Comparison of ENCODE assay signal across 33 cellular contexts in the genomic region with DNA sequence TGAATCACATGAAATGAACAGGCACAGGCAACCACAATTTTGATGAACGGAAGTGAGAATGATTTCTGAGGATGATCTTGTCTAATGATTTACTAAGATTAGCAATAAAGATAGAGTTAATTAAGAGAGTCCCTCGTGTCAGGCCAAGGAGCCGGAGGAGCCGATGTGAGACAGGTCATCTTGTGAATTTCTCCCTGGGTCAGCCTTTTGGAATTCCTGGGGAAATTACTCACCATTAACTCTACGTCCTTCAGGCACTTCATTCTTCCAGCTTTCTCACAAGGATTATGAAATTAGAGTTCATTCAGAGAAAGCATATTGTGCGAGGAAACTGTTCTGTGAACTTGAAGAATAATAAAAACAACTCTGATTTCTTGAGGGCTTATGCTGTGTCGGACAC.
DNase-seq lines count a peak whose midpoint lies in the region; ATAC-seq and TF ChIP-seq lines count a peak whose summit lies in the region.
"Had no signal": no experiment of that assay in that cellular context is flagged by ENCODE, and none has a peak within 500 bp of the region (broad histone marks: within the 10 kb centered on the region; RNA-seq: fewer than 3 reads in every experiment).

No MANE protein-coding gene starts in this region.

- WGBS in heart right ventricle, 2 donors: 80 to 85% methylated on average over 7 of the region's 7 CpGs
- WGBS in stomach, 5 donors: 82 to 87% (median 84%) methylated on average over 7 of the region's 7 CpGs
- WGBS in lower leg skin, 2 donors: 87 to 90% methylated on average over 7 of the region's 7 CpGs

- POLR2A ChIA-PET in PC-3 (lab: Charles Lee; ENCODE audit: unreplicated experiment): no interaction called here

- peak; percentile 43 for DNase-seq in Right ventricle myocardium inferior (ENCODE audit: missing footprints)
- DNase-seq in heart right ventricle: no peak
- peak; percentile 30 for DNase-seq in PC-3
- DNase-seq in fibroblast of villous mesenchyme (ENCODE audit: low read depth): peak; percentile 2
- no peak for DNase-seq in occipital lobe (lab: John Stamatoyannopoulos, UW)
- DNase-seq in chondrocyte (ENCODE audit: low spot score): no peak
- no peak for DNase-seq in stomach
- no peak for DNase-seq in lower leg skin (ENCODE audit: low spot score in 2 of 2)
- DNase-seq: 8988T; activated CD4-positive, alpha-beta T cell treated with anti-CD3 and anti-CD28 coated beads, Interleukin-2, amount 10 ng/mL, durations not matched to agents 7 days and 5 days; activated CD8-positive, alpha-beta memory T cell treated with anti-CD3 and anti-CD28 coated beads, Interleukin-2, amount 10 ng/mL, durations not matched to agents 7 days and 5 days; anterior cingulate cortex; central memory CD4-positive, alpha-beta T cell; dorsolateral prefrontal cortex; foreskin fibroblast; hypothalamus; Karpas-422; NCI-H1092; NCI-H1930; NCI-H345; NCI-H82; retina; SJCRH30; spleen; stimulated activated CD4-positive, alpha-beta T cell treated with anti-CD3 and anti-CD28 coated beads, Interleukin-4, amount 100 ng/mL, for 1 hour; stimulated activated naive CD4-positive, alpha-beta T cell treated with Interleukin-2 at 50 U/mL for 16 hours; T-helper 17 cell; thyroid gland; WERI-Rb-1 had no signal

- no peak overlapping the region for H3K4me2 ChIP-seq in PC-3 (ENCODE audit: low read length)

- peaks cover 6% of the 10 kb centered on the region for H3K36me3 Mint-ChIP-seq in chondrocyte (ENCODE audit: low read depth)
- H3K36me3 Mint-ChIP-seq: activated CD8-positive, alpha-beta memory T cell treated with anti-CD3 and anti-CD28 coated beads, Interleukin-2, amount 10 ng/mL, durations not matched to agents 7 days and 5 days; activated naive CD4-positive, alpha-beta T cell treated with anti-CD3 and anti-CD28 coated beads, Interleukin-2, amount 50 U/mL, for 24 hours; CD14-positive monocyte had no signal

- H3K36me3 ChIP-seq in heart right ventricle: no peaks in the 10 kb centered on the region
- no peaks in the 10 kb centered on the region for H3K36me3 ChIP-seq in PC-3 (ENCODE audit: low read depth, low read length)
- no peaks in the 10 kb centered on the region for H3K36me3 ChIP-seq in stomach
- H3K36me3 ChIP-seq: HAP-1, SJCRH30, spleen, thyroid gland, WERI-Rb-1 had no signal

- H3K4me3 Mint-ChIP-seq in chondrocyte (ENCODE audit: unreplicated experiment): no peak overlapping the region
- H3K4me3 Mint-ChIP-seq: activated CD4-positive, alpha-beta T cell treated with anti-CD3 and anti-CD28 coated beads, Interleukin-2, amount 10 ng/mL, durations not matched to agents 7 days and 5 days; activated CD8-positive, alpha-beta memory T cell treated with anti-CD3 and anti-CD28 coated beads, Interleukin-2, amount 10 ng/mL, durations not matched to agents 7 days and 5 days; activated naive CD4-positive, alpha-beta T cell treated with anti-CD3 and anti-CD28 coated beads, Interleukin-2, amount 50 U/mL, for 24 hours; CD14-positive monocyte; T-helper 17 cell had no signal

- no peaks in the 10 kb centered on the region for H4K20me1 ChIP-seq in PC-3 (ENCODE audit: low read length)

- ATAC-seq in Right ventricle myocardium inferior (no peak), heart right ventricle (no peak), PC-3 (no peak)
- ATAC-seq: activated CD8-positive, alpha-beta memory T cell treated with anti-CD3 and anti-CD28 coated beads, Interleukin-2, amount 10 ng/mL, durations not matched to agents 7 days and 5 days; T-helper 17 cell had no signal

- no peaks in the 10 kb centered on the region for H3K79me2 ChIP-seq in PC-3 (ENCODE audit: low read length)

- TF ChIP-seq EP300 in stomach (IDR thresholded peaks at IDR 0.05): no peak

- peaks cover 14% of the 10 kb centered on the region for H3K9me3 Mint-ChIP-seq in chondrocyte (ENCODE audit: low read depth)
- H3K9me3 Mint-ChIP-seq: activated naive CD4-positive, alpha-beta T cell treated with anti-CD3 and anti-CD28 coated beads, Interleukin-2, amount 50 U/mL, for 24 hours had no signal

- no peaks in the 10 kb centered on the region for H3K4me1 ChIP-seq in heart right ventricle
- H3K4me1 ChIP-seq in PC-3 (ENCODE audit: insufficient read depth, low read length): no peaks in the 10 kb centered on the region
- no peaks in the 10 kb centered on the region for H3K4me1 ChIP-seq in stomach
- H3K4me1 ChIP-seq: HAP-1, SJCRH30, thyroid gland had no signal

- H3K4me1 Mint-ChIP-seq in chondrocyte (ENCODE audit: low read depth): peaks cover 6% of the 10 kb centered on the region
- H3K4me1 Mint-ChIP-seq: activated CD4-positive, alpha-beta T cell treated with anti-CD3 and anti-CD28 coated beads, Interleukin-2, amount 10 ng/mL, durations not matched to agents 7 days and 5 days; activated CD8-positive, alpha-beta memory T cell treated with anti-CD3 and anti-CD28 coated beads, Interleukin-2, amount 10 ng/mL, durations not matched to agents 7 days and 5 days; activated naive CD4-positive, alpha-beta T cell treated with anti-CD3 and anti-CD28 coated beads, Interleukin-2, amount 50 U/mL, for 24 hours; CD14-positive monocyte; T-helper 17 cell had no signal

- H3K9me3 ChIP-seq in heart right ventricle (peaks cover 0 to 26% (median 14%) of the 10 kb centered on the region in 11 donors), PC-3 (ENCODE audit: low read length) (no peaks in the 10 kb centered on the region), stomach (peaks cover 0 to 18% (median 14%) of the 10 kb centered on the region in 4 donors)
- H3K9me3 ChIP-seq: HAP-1, SJCRH30, thyroid gland had no signal

- H3K27me3 Mint-ChIP-seq in chondrocyte (ENCODE audit: low read depth): peaks cover 19% of the 10 kb centered on the region
- H3K27me3 Mint-ChIP-seq: activated CD8-positive, alpha-beta memory T cell treated with anti-CD3 and anti-CD28 coated beads, Interleukin-2, amount 10 ng/mL, durations not matched to agents 7 days and 5 days had no signal

- intact Hi-C loops in Right ventricle myocardium inferior (cut with DNase I): no loop called here
- intact Hi-C loops in heart right ventricle (cut with DNase I): no loop called here
- intact Hi-C loops in PC-3 (cut with micrococcal nuclease): no loop called here
- intact Hi-C loops in stomach (cut with DNase I; ENCODE audit: low total_unique reads): no loop called here
- intact Hi-C loops in lower leg skin (cut with DNase I; ENCODE audit: low total_unique reads): no loop called here

- no peaks in the 10 kb centered on the region for H3K27me3 ChIP-seq in heart right ventricle
- H3K27me3 ChIP-seq in PC-3 (ENCODE audit: low read length): no peaks in the 10 kb centered on the region
- peaks cover 0 to 11% (median 0%) of the 10 kb centered on the region in 3 donors for H3K27me3 ChIP-seq in stomach
- H3K27me3 ChIP-seq: dorsolateral prefrontal cortex, SJCRH30, thyroid gland had no signal

- CTCF ChIA-PET in PC-3 (lab: Charles Lee): no interaction called here

- H3F3A ChIP-seq in PC-3 (ENCODE audit: low read length, unreplicated experiment): no peaks in the 10 kb centered on the region

- H3K27ac Mint-ChIP-seq in chondrocyte (ENCODE audit: unreplicated experiment): no peak overlapping the region
- H3K27ac Mint-ChIP-seq: activated CD4-positive, alpha-beta T cell treated with anti-CD3 and anti-CD28 coated beads, Interleukin-2, amount 10 ng/mL, durations not matched to agents 7 days and 5 days; activated CD8-positive, alpha-beta memory T cell treated with anti-CD3 and anti-CD28 coated beads, Interleukin-2, amount 10 ng/mL, durations not matched to agents 7 days and 5 days; activated naive CD4-positive, alpha-beta T cell treated with anti-CD3 and anti-CD28 coated beads, Interleukin-2, amount 50 U/mL, for 24 hours; CD14-positive monocyte; T-helper 17 cell had no signal

- TF ChIP-seq CTCF in heart right ventricle (IDR thresholded peaks at IDR 0.05): no peak
- no peak for TF ChIP-seq CTCF in PC-3 (conservative IDR thresholded peaks at IDR 0.05; ENCODE audit: low read depth, low read length)
- no peak for TF ChIP-seq CTCF in fibroblast of villous mesenchyme (IDR thresholded peaks at IDR 0.05; ENCODE audit: insufficient read depth, low read depth, low read length)
- TF ChIP-seq CTCF in chondrocyte (IDR thresholded peaks at IDR 0.05): no peak
- TF ChIP-seq CTCF in stomach (IDR thresholded peaks at IDR 0.05): no peak
- TF ChIP-seq CTCF in lower leg skin (IDR thresholded peaks at IDR 0.05): no peak

- H3K9ac ChIP-seq in PC-3 (ENCODE audit: low read length): no peak overlapping the region

- no peak for TF ChIP-seq POLR2A in stomach (IDR thresholded peaks at IDR 0.05)
- no peak for TF ChIP-seq POLR2A in lower leg skin (IDR thresholded peaks at IDR 0.05)

- H3K4me3 ChIP-seq in heart right ventricle (no peak overlapping the region), PC-3 (ENCODE audit: low read length) (no peak overlapping the region), fibroblast of villous mesenchyme (ENCODE audit: low read depth, low read length) (no peak overlapping the region), stomach (no peak overlapping the region), lower leg skin (ENCODE audit: low read depth, poor library complexity, severe bottlenecking) (no peak overlapping the region)
- H3K4me3 ChIP-seq: dorsolateral prefrontal cortex, HAP-1, lung, SJCRH30, spleen, thyroid gland had no signal

- BruUV-seq in PC-3 (replicated peaks; lab: Mats Ljungman, UMichigan): no TSS peak

- H2AFZ ChIP-seq in PC-3 (ENCODE audit: low read length): no peak overlapping the region

- no peaks in the 10 kb centered on the region for H3K9me2 ChIP-seq in PC-3 (replicated peaks; ENCODE audit: low read length)

- no peak overlapping the region for H3K27ac ChIP-seq in heart right ventricle
- H3K27ac ChIP-seq in PC-3 (ENCODE audit: low read length): no peak overlapping the region
- H3K27ac ChIP-seq in stomach: no peak overlapping the region
- H3K27ac ChIP-seq: SJCRH30, spleen, thyroid gland, WERI-Rb-1 had no signal

Comparison
In these comparisons a context has a peak if more than half of its experiments do, and no peak if none do; other contexts are left out.
1. DNase-seq: peak in Right ventricle myocardium inferior (single experiment), PC-3 (single experiment) and fibroblast of villous mesenchyme (single experiment); none in heart right ventricle (0 of 2), occipital lobe (single experiment), chondrocyte (single experiment), stomach (single experiment) and lower leg skin (0 of 2).